ENCODE assay signal across 1 cellular context in the genomic region with DNA sequence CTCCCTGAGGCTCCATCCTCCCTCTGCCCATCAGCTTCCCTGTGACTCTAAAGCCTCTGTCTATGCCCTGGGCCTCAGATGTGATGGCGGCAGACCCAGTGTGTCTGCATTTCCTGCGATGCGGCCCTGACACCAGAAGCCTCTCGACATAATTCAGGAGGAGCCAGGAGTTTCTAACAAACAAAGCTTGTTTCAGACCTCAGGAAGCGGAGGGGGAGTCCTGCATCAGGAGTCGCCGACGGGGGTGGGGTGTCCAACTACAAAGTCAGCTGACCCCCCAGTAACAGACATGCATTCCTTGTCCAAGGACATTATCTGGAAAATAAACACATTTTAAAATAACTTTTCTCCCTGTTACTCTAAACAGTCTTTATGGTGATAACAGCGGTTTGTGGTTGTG.
TF ChIP-seq lines count a peak whose summit lies in the region.

No MANE protein-coding gene starts in this region.

TF ChIP-seq in IMR-90, 13 proteins besides CTCF, POLR2A, EP300 and RAD21 (continued from another document):
- TF ChIP-seq, protein P1, sequence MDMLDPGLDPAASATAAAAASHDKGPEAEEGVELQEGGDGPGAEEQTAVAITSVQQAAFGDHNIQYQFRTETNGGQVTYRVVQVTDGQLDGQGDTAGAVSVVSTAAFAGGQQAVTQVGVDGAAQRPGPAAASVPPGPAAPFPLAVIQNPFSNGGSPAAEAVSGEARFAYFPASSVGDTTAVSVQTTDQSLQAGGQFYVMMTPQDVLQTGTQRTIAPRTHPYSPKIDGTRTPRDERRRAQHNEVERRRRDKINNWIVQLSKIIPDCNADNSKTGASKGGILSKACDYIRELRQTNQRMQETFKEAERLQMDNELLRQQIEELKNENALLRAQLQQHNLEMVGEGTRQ (IDR thresholded peaks at IDR 0.05; ENCODE audit: low read depth, low read length) = peak; percentile 62; the same call in 1 of the 2 replicates
- TF ChIP-seq RCOR1 (IDR thresholded peaks at IDR 0.05; ENCODE audit: insufficient replicate concordance, low read length) (no peak), MAZ (IDR thresholded peaks at IDR 0.05; ENCODE audit: borderline replicate concordance, low read depth, low read length) (no peak)
